ENCODE assay signal across 27 cellular contexts in the genomic region with DNA sequence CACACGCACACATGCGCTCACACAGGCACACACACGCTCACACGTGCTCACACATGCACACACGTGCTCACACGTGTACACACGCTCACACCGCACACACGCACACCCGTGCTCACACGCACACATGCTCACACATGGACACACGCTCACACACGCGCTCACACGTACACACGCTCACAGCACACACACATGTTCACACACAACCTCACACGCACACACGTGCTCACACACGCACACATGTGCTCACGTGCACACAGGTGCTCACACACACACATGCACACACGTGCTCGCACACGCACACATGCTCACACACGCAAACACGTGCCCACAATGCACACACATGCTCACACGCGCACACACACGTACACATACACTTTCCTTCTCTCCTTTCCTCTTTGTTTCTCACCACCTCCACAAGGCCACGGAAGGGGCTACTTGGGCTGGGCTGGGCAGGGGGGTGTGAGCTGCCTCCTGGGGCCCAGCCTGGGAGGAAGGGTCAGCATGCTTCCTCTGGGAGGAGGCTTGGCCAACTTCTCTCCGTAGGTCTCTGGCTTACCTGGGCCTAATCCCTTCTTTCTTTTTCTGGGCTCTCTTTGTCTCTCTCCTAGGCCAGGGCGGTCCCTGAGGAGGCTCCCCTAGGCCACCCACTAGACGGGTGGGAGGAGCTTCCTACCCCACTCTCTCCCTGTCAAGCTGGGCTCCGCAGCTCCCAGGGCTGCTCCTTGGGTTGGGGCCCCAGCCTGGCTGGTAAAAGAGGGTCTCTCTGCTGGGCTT. TPM values are rescaled to one million over a fixed set of nuclear protein-coding genes. Genes with fewer than 3 reads are reported as not detected.
DNase-seq lines count a peak whose midpoint lies in the region; ATAC-seq and TF ChIP-seq lines count a peak whose summit lies in the region.
"Had no signal": no experiment of that assay in that cellular context is flagged by ENCODE, and none has a peak within 500 bp of the region (broad histone marks: within the 10 kb centered on the region; RNA-seq: fewer than 3 reads in every experiment).

No MANE protein-coding gene starts in this region.

- intact Hi-C loops in sigmoid colon (cut with DNase I): loop anchor here (5.0 to 10.0 kb wide), 4 partner anchors 126 to 211 kb away; no protein-coding TSS in a partner anchor

- no peak for TF ChIP-seq POLR2A in sigmoid colon (IDR thresholded peaks at IDR 0.05)

- TF ChIP-seq EP300 in sigmoid colon (IDR thresholded peaks at IDR 0.05): no peak

- H3K36me3 ChIP-seq in iPS-18a (ENCODE audit: control insufficient read depth, low read depth, low read length) (no peaks in the 10 kb centered on the region), sigmoid colon (no peaks in the 10 kb centered on the region)

- DNase-seq in activated naive CD4-positive, alpha-beta T cell treated with anti-CD3 and anti-CD28 coated beads, Interleukin-2, amount 50 U/mL, for 72 hours (ENCODE audit: low spot score in 2 of 2): no peak
- DNase-seq in activated naive CD4-positive, alpha-beta T cell (lab: John Stamatoyannopoulos, UW): no peak
- DNase-seq in WTC11 (ENCODE audit: low spot score) (peak; percentile 49), sigmoid colon (no peak), T-helper 9 cell (no peak), LoVo (ENCODE audit: low spot score) (no peak)
- DNase-seq: activated CD4-positive, alpha-beta memory T cell treated with anti-CD3 and anti-CD28 coated beads for 36 hours; activated naive CD4-positive, alpha-beta T cell treated with anti-CD3 and anti-CD28 coated beads, Interleukin-2, amount 10 ng/mL, durations not matched to agents 7 days and 5 days; activated T-cell treated with anti-CD3 and anti-CD28 coated beads, Interleukin-2, amount 50 U/mL, for 24 hours; foreskin melanocyte; GF-D8; KG1; lower lobe of right lung; naive B cell; NCI-H1092; NCI-H2081 treated with DMSO at 0.1 percent for 48 hours; NCI-H510A treated with DMSO at 0.1 percent for 48 hours; small intestine; stimulated activated CD4-positive, alpha-beta T cell treated with anti-CD3 and anti-CD28 coated beads, Interleukin-4, amount 100 ng/mL, for 4 hours had no signal

- H3K4me3 ChIP-seq in iPS-18a (ENCODE audit: low read length) (peak overlapping the region; percentile 15), sigmoid colon (no peak overlapping the region)
- H3K4me3 ChIP-seq: lower lobe of right lung, testis had no signal

- H3K36me3 Mint-ChIP-seq in activated naive CD4-positive, alpha-beta T cell treated with anti-CD3 and anti-CD28 coated beads, Interleukin-2, amount 50 U/mL, for 72 hours: peaks cover 0 to 10% of the 10 kb centered on the region in 2 donors
- no peaks in the 10 kb centered on the region for H3K36me3 Mint-ChIP-seq in WTC11
- H3K36me3 Mint-ChIP-seq: activated naive CD4-positive, alpha-beta T cell treated with anti-CD3 and anti-CD28 coated beads, Interleukin-2, amount 10 ng/mL, durations not matched to agents 7 days and 5 days had no signal

- POLR2A ChIA-PET in WTC11 (lab: Charles Lee): no interaction called here

- H3K27me3 Mint-ChIP-seq in WTC11 (ENCODE audit: low read depth): no peaks in the 10 kb centered on the region; the same call in none of the 2 replicates
- H3K27me3 Mint-ChIP-seq: activated CD4-positive, alpha-beta memory T cell treated with anti-CD3 and anti-CD28 coated beads for 36 hours; activated naive CD4-positive, alpha-beta T cell treated with anti-CD3 and anti-CD28 coated beads, Interleukin-2, amount 10 ng/mL, durations not matched to agents 7 days and 5 days; activated T-cell treated with anti-CD3 and anti-CD28 coated beads, Interleukin-2, amount 50 U/mL, for 24 hours; dendritic cell treated with granulocyte-macrophage colony-stimulating factor and Interleukin-4, amounts not matched to agents 40 ng/mL and 50 ng/mL, for 4 days; naive B cell had no signal

- TF ChIP-seq CTCF in WTC11 (IDR thresholded peaks at IDR 0.05) (no peak), sigmoid colon (IDR thresholded peaks at IDR 0.05) (no peak)

- peak overlapping the region; percentile 5 to 50 for H3K27ac Mint-ChIP-seq in activated naive CD4-positive, alpha-beta T cell treated with anti-CD3 and anti-CD28 coated beads, Interleukin-2, amount 50 U/mL, for 72 hours
- H3K27ac Mint-ChIP-seq in WTC11: peak overlapping the region; percentile 99
- H3K27ac Mint-ChIP-seq: activated CD4-positive, alpha-beta memory T cell treated with anti-CD3 and anti-CD28 coated beads for 36 hours; activated naive CD4-positive, alpha-beta T cell treated with anti-CD3 and anti-CD28 coated beads, Interleukin-2, amount 10 ng/mL, durations not matched to agents 7 days and 5 days; activated T-cell treated with anti-CD3 and anti-CD28 coated beads, Interleukin-2, amount 50 U/mL, for 24 hours; dendritic cell treated with granulocyte-macrophage colony-stimulating factor and Interleukin-4, amounts not matched to agents 40 ng/mL and 50 ng/mL, for 4 days had no signal

- peaks cover 59% of the 10 kb centered on the region for H3K4me1 Mint-ChIP-seq in WTC11
- H3K4me1 Mint-ChIP-seq: activated naive CD4-positive, alpha-beta T cell treated with anti-CD3 and anti-CD28 coated beads, Interleukin-2, amount 10 ng/mL, durations not matched to agents 7 days and 5 days had no signal

- H3K4me1 ChIP-seq in iPS-18a (ENCODE audit: control insufficient read depth, low read depth, low read length) (peaks cover 49% of the 10 kb centered on the region), sigmoid colon (peaks cover 0 to 69% (median 63%) of the 10 kb centered on the region in 4 donors)

- H3K27ac ChIP-seq in iPS-18a (ENCODE audit: low read length): peak overlapping the region; percentile 56
- peak overlapping the region in 3 of 4 donors; percentile 67 to 83 (median 82) for H3K27ac ChIP-seq in sigmoid colon
- H3K27ac ChIP-seq: epithelial cell of prostate, lower lobe of right lung, testis, VCaP had no signal

- peak overlapping the region; percentile 39 for H3K9ac ChIP-seq in iPS-18a (ENCODE audit: low read length)

- CTCF ChIA-PET in WTC11 (lab: Charles Lee): interaction anchor here (0.5 to 3.5 kb wide), 11 partner anchors 11 to 539 kb away, joined by 3 to 25 read pairs (median 4); no protein-coding TSS in a partner anchor

- WGBS in sigmoid colon, 2 donors: 88 to 89% methylated on average over 33 of the region's 33 CpGs

- no peak for ATAC-seq in activated naive CD4-positive, alpha-beta T cell treated with anti-CD3 and anti-CD28 coated beads, Interleukin-2, amount 50 U/mL, for 72 hours
- peak; percentile 58 for ATAC-seq in WTC11
- ATAC-seq in GM21717 (IDR thresholded peaks at IDR 0.05; ENCODE audit: unreplicated experiment): no peak
- ATAC-seq: lower lobe of right lung had no signal

- peaks cover 0 to 5% of the 10 kb centered on the region in 2 donors for H3K9me3 Mint-ChIP-seq in activated naive CD4-positive, alpha-beta T cell treated with anti-CD3 and anti-CD28 coated beads, Interleukin-2, amount 50 U/mL, for 72 hours
- H3K9me3 Mint-ChIP-seq in WTC11: no peaks in the 10 kb centered on the region; the same call in 1 of the 2 replicates
- H3K9me3 Mint-ChIP-seq: activated CD4-positive, alpha-beta memory T cell treated with anti-CD3 and anti-CD28 coated beads for 36 hours; activated T-cell treated with anti-CD3 and anti-CD28 coated beads, Interleukin-2, amount 50 U/mL, for 24 hours; dendritic cell treated with granulocyte-macrophage colony-stimulating factor and Interleukin-4, amounts not matched to agents 40 ng/mL and 50 ng/mL, for 4 days had no signal

- H3K9me3 ChIP-seq in iPS-18a (ENCODE audit: control insufficient read depth, low read depth, low read length): no peaks in the 10 kb centered on the region
- H3K9me3 ChIP-seq in sigmoid colon: no peaks in the 10 kb centered on the region
- H3K9me3 ChIP-seq: lower lobe of right lung, testis had no signal

- H3K27me3 ChIP-seq in iPS-18a (ENCODE audit: control insufficient read depth, insufficient read depth, low read length) (no peaks in the 10 kb centered on the region), sigmoid colon (no peaks in the 10 kb centered on the region)
- H3K27me3 ChIP-seq: testis had no signal

- H3K4me3 Mint-ChIP-seq in WTC11: peak overlapping the region; percentile 25; the same call in 1 of the 2 replicates
- H3K4me3 Mint-ChIP-seq: activated CD4-positive, alpha-beta memory T cell treated with anti-CD3 and anti-CD28 coated beads for 36 hours; activated naive CD4-positive, alpha-beta T cell treated with anti-CD3 and anti-CD28 coated beads, Interleukin-2, amount 10 ng/mL, durations not matched to agents 7 days and 5 days; activated T-cell treated with anti-CD3 and anti-CD28 coated beads, Interleukin-2, amount 50 U/mL, for 24 hours; dendritic cell treated with granulocyte-macrophage colony-stimulating factor and Interleukin-4, amounts not matched to agents 40 ng/mL and 50 ng/mL, for 4 days; naive B cell had no signal

TF ChIP-seq in WTC11, 78 proteins besides CTCF, POLR2A, EP300 and RAD21 (continues in another document):
- TF ChIP-seq FOXK1 (CRISPR knock-in tag; IDR thresholded peaks at IDR 0.05): 0 out of 2 replicates have a peak, but pooled peaks have one; percentile 22
- peak; percentile 74; the same call in 1 of the 2 replicates for TF ChIP-seq CBFB (CRISPR knock-in tag; IDR thresholded peaks at IDR 0.05; ENCODE audit: low read depth)
- no peak for TF ChIP-seq SMAD3 (CRISPR knock-in tag; IDR thresholded peaks at IDR 0.05; ENCODE audit: borderline replicate concordance)
- peak; percentile 43; the same call in 1 of the 2 replicates for TF ChIP-seq TCF7 (CRISPR knock-in tag; IDR thresholded peaks at IDR 0.05; ENCODE audit: low read depth)
- TF ChIP-seq, protein P1, sequence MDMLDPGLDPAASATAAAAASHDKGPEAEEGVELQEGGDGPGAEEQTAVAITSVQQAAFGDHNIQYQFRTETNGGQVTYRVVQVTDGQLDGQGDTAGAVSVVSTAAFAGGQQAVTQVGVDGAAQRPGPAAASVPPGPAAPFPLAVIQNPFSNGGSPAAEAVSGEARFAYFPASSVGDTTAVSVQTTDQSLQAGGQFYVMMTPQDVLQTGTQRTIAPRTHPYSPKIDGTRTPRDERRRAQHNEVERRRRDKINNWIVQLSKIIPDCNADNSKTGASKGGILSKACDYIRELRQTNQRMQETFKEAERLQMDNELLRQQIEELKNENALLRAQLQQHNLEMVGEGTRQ (CRISPR knock-in tag; IDR thresholded peaks at IDR 0.05): peak; percentile 47
- no peak for TF ChIP-seq NFATC4 (CRISPR knock-in tag; IDR thresholded peaks at IDR 0.05)
- TF ChIP-seq IRF2 (CRISPR knock-in tag; IDR thresholded peaks at IDR 0.05; ENCODE audit: borderline replicate concordance, low read depth): no peak
- TF ChIP-seq RORB (CRISPR knock-in tag; IDR thresholded peaks at IDR 0.05): no peak
- TF ChIP-seq TP53 (CRISPR knock-in tag; IDR thresholded peaks at IDR 0.05): no peak
- 0 out of 2 replicates have a peak, but pooled peaks have one; percentile 40 for TF ChIP-seq ZNF138 (CRISPR knock-in tag; conservative IDR thresholded peaks at IDR 0.05)
- TF ChIP-seq ZNF219 (CRISPR knock-in tag; IDR thresholded peaks at IDR 0.05; ENCODE audit: borderline replicate concordance): no peak

RNA-seq across cellular contexts. Expression of a gene that starts 34.5 kb away (rescaled TPM):
- total RNA-seq in activated naive CD4-positive, alpha-beta T cell treated with anti-CD3 and anti-CD28 coated beads, Interleukin-2, amount 50 U/mL, for 72 hours: 10 to 100 TPM; 55.5 to 85.1 TPM
- total RNA-seq in WTC11 (2021): 0.41 to 0.94 TPM (median 0.69 TPM) in 3 replicates
- total RNA-seq in sigmoid colon: 10 to 100 TPM in 2 of 4 donors, 1 to 10 TPM in 2; 8.9 to 65.1 (median 12.3) TPM
- polyA plus RNA-seq in sigmoid colon: 10 to 100 TPM in 1 of 3 donors, 1 to 10 TPM in 2; 3.0 to 42.5 (median 4.4) TPM
- total RNA-seq: A172 had no signal
- polyA plus RNA-seq: BJ had no signal
